8 cellular contexts compared by ENCODE assay signal in the genomic region with DNA sequence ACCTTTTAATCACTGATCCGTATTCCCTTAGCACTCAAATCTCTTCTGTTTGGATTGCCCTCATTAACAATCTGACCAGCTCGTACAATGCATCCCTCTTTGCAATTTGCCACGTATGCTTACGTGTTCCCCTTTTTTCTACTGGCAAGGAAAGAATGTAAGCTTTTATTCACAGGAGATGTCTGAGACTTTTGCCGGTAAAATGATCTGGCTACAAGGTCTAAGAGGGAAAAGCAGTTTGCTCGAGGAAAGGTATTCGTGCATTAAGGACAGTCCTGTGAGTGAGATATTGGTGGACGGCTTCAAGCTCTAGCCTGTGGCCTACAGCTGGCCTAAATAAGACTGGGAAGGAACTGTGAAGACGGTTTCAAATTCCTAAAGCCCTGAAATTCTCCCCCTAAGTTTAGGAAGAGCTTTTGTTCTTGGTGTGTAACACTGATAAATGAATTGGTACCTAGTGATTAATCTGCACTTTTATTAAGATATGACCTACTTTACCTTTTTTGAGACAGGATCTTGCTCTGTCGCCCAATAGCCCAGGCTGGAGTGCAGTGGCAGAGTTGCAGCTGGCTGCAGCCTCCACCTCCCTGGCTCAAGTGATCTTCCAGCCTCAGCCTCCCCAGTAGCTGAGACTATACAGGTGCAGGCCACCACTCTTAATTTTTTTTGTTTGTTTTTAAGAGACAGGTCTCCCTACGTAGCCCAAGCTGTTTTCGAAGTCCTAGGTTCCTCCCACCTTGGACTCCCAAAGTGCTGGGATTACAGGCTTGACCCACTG. TPM values are rescaled to one million over a fixed set of nuclear protein-coding genes. Genes with fewer than 3 reads are reported as not detected.
DNase-seq lines count a peak whose midpoint lies in the region; TF ChIP-seq lines count a peak whose summit lies in the region.

No MANE protein-coding gene starts in this region.

- H3K27me3 Mint-ChIP-seq in activated naive CD4-positive, alpha-beta T cell treated with anti-CD3 and anti-CD28 coated beads, Interleukin-2, amount 50 U/mL, for 24 hours, result no peaks in the 10 kb centered on the region

- TF ChIP-seq POLR2A in esophagus muscularis mucosa (IDR thresholded peaks at IDR 0.05; ENCODE audit: low read depth) (no peak), ovary (IDR thresholded peaks at IDR 0.05) (no peak)

- H3K27ac Mint-ChIP-seq in activated naive CD4-positive, alpha-beta T cell treated with anti-CD3 and anti-CD28 coated beads, Interleukin-2, amount 50 U/mL, for 24 hours, result peak overlapping the region; percentile 98

- no peaks in the 10 kb centered on the region for H3K27me3 ChIP-seq in esophagus muscularis mucosa
- no peaks in the 10 kb centered on the region for H3K27me3 ChIP-seq in ovary

- peaks cover 0 to 21% (median 15%) of the 10 kb centered on the region in 4 donors for H3K36me3 ChIP-seq in esophagus muscularis mucosa
- no peaks in the 10 kb centered on the region for H3K36me3 ChIP-seq in ovary

- intact Hi-C loops in esophagus muscularis mucosa (cut with DNase I), result no loop called here
- intact Hi-C loops in ovary (cut with DNase I), result no loop called here

- peak overlapping the region; percentile 90 to 98 (median 96) for H3K27ac ChIP-seq in esophagus muscularis mucosa (replicated peaks in 1 of 4)
- peak overlapping the region; percentile 63 to 91 for H3K27ac ChIP-seq in ovary

- H3K36me3 Mint-ChIP-seq in activated naive CD4-positive, alpha-beta T cell treated with anti-CD3 and anti-CD28 coated beads, Interleukin-2, amount 50 U/mL, for 24 hours, result peaks cover 9% of the 10 kb centered on the region

- H3K4me3 ChIP-seq in esophagus muscularis mucosa (peak overlapping the region; percentile 74 to 98 (median 88)), ovary (peak overlapping the region; percentile 72)

- H3K4me1 ChIP-seq in esophagus muscularis mucosa, result peaks cover 50 to 56% (median 52%) of the 10 kb centered on the region in 4 donors
- peaks cover 8% of the 10 kb centered on the region for H3K4me1 ChIP-seq in ovary (ENCODE audit: insufficient read depth)

- TF ChIP-seq EP300 in esophagus muscularis mucosa (IDR thresholded peaks at IDR 0.05) (no peak), ovary (IDR thresholded peaks at IDR 0.05) (no peak)

- no peaks in the 10 kb centered on the region for H3K9me3 Mint-ChIP-seq in activated naive CD4-positive, alpha-beta T cell treated with anti-CD3 and anti-CD28 coated beads, Interleukin-2, amount 50 U/mL, for 24 hours

- no peak for DNase-seq in activated naive CD4-positive, alpha-beta T cell treated with anti-CD3 and anti-CD28 coated beads, Interleukin-2, amount 50 U/mL, for 16 hours
- peak; percentile 9 for DNase-seq in SK-MEL-5 (ENCODE audit: low read depth, low spot score)
- no peak for DNase-seq in esophagus muscularis mucosa (ENCODE audit: extremely low spot score)
- DNase-seq in ovary, result no peak
- DNase-seq in cortex of kidney (lab: John Stamatoyannopoulos, UW), result no peak
- no peak for DNase-seq in NCI-H446 (lab: John Stamatoyannopoulos, UW)
- no peak for DNase-seq in AG08395 (ENCODE audit: low spot score)

- no peak for TF ChIP-seq CTCF in esophagus muscularis mucosa (IDR thresholded peaks at IDR 0.05)
- no peak for TF ChIP-seq CTCF in ovary (IDR thresholded peaks at IDR 0.05)

- peak overlapping the region; percentile 96 for H3K4me3 Mint-ChIP-seq in activated naive CD4-positive, alpha-beta T cell treated with anti-CD3 and anti-CD28 coated beads, Interleukin-2, amount 50 U/mL, for 24 hours

- in situ Hi-C loops in SK-MEL-5 (cut with HindIII; ENCODE audit: low pct_unique_long_range_greater_than_20kb, low sequenced_read_pairs), result no loop called here

- 20% methylated on average over 12 of the region's 12 CpGs for WGBS in esophagus muscularis mucosa
- 16 to 17% (median 16%) methylated on average over 12 of the region's 12 CpGs for WGBS in ovary, 3 donors

- peaks cover 66% of the 10 kb centered on the region for H3K4me1 Mint-ChIP-seq in activated naive CD4-positive, alpha-beta T cell treated with anti-CD3 and anti-CD28 coated beads, Interleukin-2, amount 50 U/mL, for 24 hours

- H3K9me3 ChIP-seq in esophagus muscularis mucosa (no peaks in the 10 kb centered on the region), ovary (no peaks in the 10 kb centered on the region)

RNA-seq across cellular contexts. Expression of a gene that starts 0.9 kb away (rescaled TPM):
- total RNA-seq in SK-MEL-5 (2014; rRNA removed; shearing (Covaris generic)), result 52.6 and 73.9 TPM in 2 replicates
- polyA plus RNA-seq in SK-MEL-5 (2015; cell fraction: cytosol; rRNA removed), result 99.5 and 117 TPM in 2 replicates
- polyA plus RNA-seq in SK-MEL-5 (2015; cell fraction: nucleus; rRNA removed), result 311 and 557 TPM in 2 replicates
- 100 to 1,000 TPM; 132 to 268 (median 170) TPM for total RNA-seq in esophagus muscularis mucosa
- total RNA-seq in ovary, result 100 to 1,000 TPM in 5 of 7 donors, 10 to 100 TPM in 2; 86.7 to 139 (median 120) TPM
- 100 to 1,000 TPM in 1 of 2 donors, 10 to 100 TPM in 1; 78.7 to 118 TPM for polyA plus RNA-seq in ovary

RNA-seq across cellular contexts. Expression of a gene that starts 40.4 kb away (rescaled TPM):
- total RNA-seq in SK-MEL-5 (2014; rRNA removed; shearing (Covaris generic)), result 43.8 and 45.6 TPM in 2 replicates
- 81.1 and 83.9 TPM in 2 replicates for polyA plus RNA-seq in SK-MEL-5 (2015; cell fraction: cytosol; rRNA removed)
- 68.6 and 85.7 TPM in 2 replicates for polyA plus RNA-seq in SK-MEL-5 (2015; cell fraction: nucleus; rRNA removed)
- total RNA-seq in esophagus muscularis mucosa (10 to 100 TPM; 16.2 to 43.1 (median 36.1) TPM), ovary (10 to 100 TPM; 22.5 to 53.9 (median 34.4) TPM)
- polyA plus RNA-seq in ovary, result 10 to 100 TPM; 15.0 to 36.7 TPM

RNA-seq across cellular contexts. Expression of a gene that starts 40.6 kb away (rescaled TPM):
- 53.8 and 55.3 TPM in 2 replicates for total RNA-seq in SK-MEL-5 (2014; rRNA removed; shearing (Covaris generic))
- 53.1 and 59.4 TPM in 2 replicates for polyA plus RNA-seq in SK-MEL-5 (2015; cell fraction: cytosol; rRNA removed)
- 19.5 and 22.5 TPM in 2 replicates for polyA plus RNA-seq in SK-MEL-5 (2015; cell fraction: nucleus; rRNA removed)
- total RNA-seq in esophagus muscularis mucosa (10 to 100 TPM in 3 of 4 donors, 1 to 10 TPM in 1; 10.0 to 26.2 (median 16.9) TPM), ovary (10 to 100 TPM; 14.3 to 49.1 (median 29.9) TPM)
- 10 to 100 TPM; 23.2 to 25.3 TPM for polyA plus RNA-seq in ovary
